Comparison of ENCODE assay signal across 12 cellular contexts in the genomic region with DNA sequence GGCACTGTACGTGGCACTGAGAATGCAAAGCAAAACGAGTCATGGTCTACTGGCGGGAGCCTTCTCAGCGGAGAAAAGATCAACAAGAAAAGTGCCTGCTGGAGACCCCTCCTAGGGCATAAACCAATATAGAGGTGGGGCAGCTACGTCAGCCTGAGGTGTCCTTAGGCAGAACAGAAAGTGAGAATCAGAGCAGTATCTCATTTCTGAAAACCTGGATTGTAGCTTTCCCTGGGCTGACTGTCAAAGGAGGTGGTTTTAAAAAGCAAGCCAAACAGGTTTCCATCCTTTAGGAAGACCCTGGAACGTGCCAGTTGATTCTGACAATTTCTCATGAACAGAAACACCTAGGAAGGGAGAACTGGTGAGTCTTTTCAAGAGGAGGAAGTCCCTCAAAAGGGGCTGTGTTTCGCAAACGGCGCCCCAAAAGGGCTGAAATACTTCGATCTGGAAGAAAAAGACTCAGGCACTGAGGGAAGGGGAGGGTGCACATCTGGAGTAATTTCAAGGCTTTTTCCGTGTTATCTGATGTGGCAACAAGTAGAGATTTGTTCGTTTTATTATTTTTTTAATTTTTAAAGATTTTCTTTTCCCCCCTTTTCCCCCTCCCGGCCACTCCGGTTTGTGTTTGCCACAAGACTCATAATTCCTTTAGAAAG. TPM values are rescaled to one million over a fixed set of nuclear protein-coding genes. Genes with fewer than 3 reads are reported as not detected.
DNase-seq lines count a peak whose midpoint lies in the region; ATAC-seq, FAIRE-seq and TF ChIP-seq lines count a peak whose summit lies in the region.
"Not testable (repeated sequence)": the region's sequence is repeated elsewhere in the genome, so short reads cannot be mapped to it uniquely, and the experiment has no call there.
"Had no signal": no experiment of that assay in that cellular context is flagged by ENCODE, and none has a peak within 500 bp of the region (broad histone marks: within the 10 kb centered on the region; RNA-seq: fewer than 3 reads in every experiment).

No MANE protein-coding gene starts in this region.

- not testable (repeated sequence) for H3K4me1 Mint-ChIP-seq in activated CD8-positive, alpha-beta T cell treated with anti-CD3 and anti-CD28 coated beads, Interleukin-2, amount 10 ng/mL, durations not matched to agents 7 days and 5 days (ENCODE audit: low read depth)

- H3K4me3 Mint-ChIP-seq in activated CD8-positive, alpha-beta T cell treated with anti-CD3 and anti-CD28 coated beads, Interleukin-2, amount 10 ng/mL, durations not matched to agents 7 days and 5 days: peak overlapping the region; percentile 86

- H4K20me1 ChIP-seq in PC-9 (ENCODE audit: insufficient read depth); GM12878 (ENCODE audit: control insufficient read depth, insufficient read depth): not testable (repeated sequence)

- 0% methylated on average over 9 of the region's 14 CpGs for WGBS in GM12878 (ENCODE audit: insufficient coverage, insufficient replicate concordance, low lambda C conversion rate, missing lambda C conversion rate)
- WGBS in esophagus muscularis mucosa: 4% methylated on average over 5 of the region's 14 CpGs

- not testable (repeated sequence) for H3K79me2 ChIP-seq in PC-9 (ENCODE audit: low read depth); GM12878 (ENCODE audit: control insufficient read depth, insufficient read depth, low read length)

- H3K36me3 ChIP-seq in A673 (ENCODE audit: insufficient read depth, low read length, poor library complexity, severe bottlenecking); H7 (replicated peaks; ENCODE audit: control insufficient read depth, insufficient read depth, low read length); PC-9 (ENCODE audit: low read depth); GM12878 (ENCODE audit: control insufficient read depth in 2 of 2, insufficient read depth in 2 of 2, low read length in 1 of 2); esophagus muscularis mucosa; mucosa of rectum (ENCODE audit: control insufficient read depth in 2 of 2, insufficient read depth in 2 of 2, low read length in 2 of 2): not testable (repeated sequence)

- BruUV-seq in A673 (replicated peaks; lab: Mats Ljungman, UMichigan): TSS peak; percentile 35
- BruUV-seq in PC-9 (replicated peaks; lab: Mats Ljungman, UMichigan); GM12878 (replicated peaks; lab: Mats Ljungman, UMichigan): not testable (repeated sequence)

- FAIRE-seq in GM12878 (lab: Jason Lieb, UNC): not testable (repeated sequence)

- H3K9me3 Mint-ChIP-seq in activated CD8-positive, alpha-beta T cell treated with anti-CD3 and anti-CD28 coated beads, Interleukin-2, amount 10 ng/mL, durations not matched to agents 7 days and 5 days (ENCODE audit: insufficient read depth): not testable (repeated sequence)

- H3K9me2 ChIP-seq in PC-9 (ENCODE audit: insufficient read depth): not testable (repeated sequence)

- H3K27ac Mint-ChIP-seq in activated CD8-positive, alpha-beta T cell treated with anti-CD3 and anti-CD28 coated beads, Interleukin-2, amount 10 ng/mL, durations not matched to agents 7 days and 5 days: peak overlapping the region; percentile 93

- DNase-seq in A673 (ENCODE audit: low spot score); H7; PC-9; GM12878 (ENCODE audit: low read depth, low spot score); esophagus muscularis mucosa (ENCODE audit: extremely low spot score): not testable (repeated sequence)
- peak; percentile 43 for DNase-seq in activated CD8-positive, alpha-beta T cell treated with anti-CD3 and anti-CD28 coated beads, Interleukin-2, amount 10 ng/mL, durations not matched to agents 7 days and 5 days
- DNase-seq in stimulated activated CD4-positive, alpha-beta T cell treated with anti-CD3 and anti-CD28 coated beads, Interleukin-1b, Interleukin-23, amount 100 ng/mL, for 48 hours: peak; percentile 4

- RAD21 ChIA-PET in GM12878 (lab: Charles Lee; ENCODE audit: unreplicated experiment): not testable (repeated sequence)

- H3K27me3 ChIP-seq in A673 (replicated peaks; ENCODE audit: insufficient read depth, low read depth, low read length, poor library complexity); H7 (ENCODE audit: control insufficient read depth, insufficient read depth, low read length); PC-9 (ENCODE audit: insufficient read depth, low read depth); GM12878 (replicated peaks in 1 of 2; ENCODE audit: control insufficient read depth in 2 of 2, insufficient read depth in 2 of 2, low read length in 1 of 2); esophagus muscularis mucosa; mucosa of rectum (ENCODE audit: control insufficient read depth in 2 of 2, insufficient read depth in 2 of 2, low read length in 2 of 2): not testable (repeated sequence)

- H3F3A ChIP-seq in PC-9 (ENCODE audit: insufficient read depth, low read depth): not testable (repeated sequence)

- intact Hi-C loops in A673 (cut with micrococcal nuclease; ENCODE audit: unreplicated experiment); PC-9 (cut with micrococcal nuclease; ENCODE audit: unreplicated experiment); GM12878 (cut with micrococcal nuclease; ENCODE audit: unreplicated experiment); esophagus muscularis mucosa (cut with DNase I): not testable (repeated sequence)

- SMC1A ChIA-PET in GM12878 (lab: Charles Lee; ENCODE audit: uncharacterized antibody, unreplicated experiment): not testable (repeated sequence)

- not testable (repeated sequence) for TF ChIP-seq CTCF in A673 (conservative IDR thresholded peaks at IDR 0.05; ENCODE audit: low read depth, low read length); PC-9 (conservative IDR thresholded peaks at IDR 0.05); GM12878 (IDR thresholded peaks at IDR 0.05 in 2 of 3, conservative IDR thresholded peaks at IDR 0.05 in 1 of 3; ENCODE audit: control insufficient read depth in 2 of 3, extremely low read depth in 1 of 3, insufficient read depth in 1 of 3, low read depth in 3 of 3, low read length in 3 of 3); esophagus muscularis mucosa (IDR thresholded peaks at IDR 0.05)

- H3K4me1 ChIP-seq in A673 (ENCODE audit: insufficient read depth, low read length, poor library complexity, severe bottlenecking); PC-9 (replicated peaks; ENCODE audit: insufficient read depth); GM12878 (ENCODE audit: control insufficient read depth, insufficient read depth, low read length); esophagus muscularis mucosa; mucosa of rectum (ENCODE audit: control insufficient read depth in 2 of 2, insufficient read depth in 2 of 2, low read length in 2 of 2): not testable (repeated sequence)

- not testable (repeated sequence) for H3K36me3 Mint-ChIP-seq in activated CD8-positive, alpha-beta T cell treated with anti-CD3 and anti-CD28 coated beads, Interleukin-2, amount 10 ng/mL, durations not matched to agents 7 days and 5 days (ENCODE audit: low read depth)

- not testable (repeated sequence) for ATAC-seq in activated CD8-positive, alpha-beta T cell treated with anti-CD3 and anti-CD28 coated beads, Interleukin-2, amount 10 ng/mL, durations not matched to agents 7 days and 5 days; GM12878

- H3K9ac ChIP-seq in GM12878 (ENCODE audit: control insufficient read depth, insufficient read depth, low read length): peak overlapping the region; percentile 35; the same call in 1 of the 2 replicates
- peak overlapping the region; percentile 20 to 32 for H3K9ac ChIP-seq in mucosa of rectum (ENCODE audit: low read depth in 1 of 2, low read length in 2 of 2)

- H3K4me2 ChIP-seq in PC-9 (peak overlapping the region; percentile 61), GM12878 (ENCODE audit: control insufficient read depth, insufficient read depth) (peak overlapping the region; percentile 25)

- TF ChIP-seq RAD21 in GM12878 (IDR thresholded peaks at IDR 0.05; ENCODE audit: insufficient read depth, low read depth, low read length): not testable (repeated sequence)

- not testable (repeated sequence) for H2AFZ ChIP-seq in PC-9; GM12878 (ENCODE audit: control insufficient read depth, low read depth, low read length)

- H3K27me3 Mint-ChIP-seq in activated CD8-positive, alpha-beta T cell treated with anti-CD3 and anti-CD28 coated beads, Interleukin-2, amount 10 ng/mL, durations not matched to agents 7 days and 5 days (ENCODE audit: low read depth): not testable (repeated sequence)

- TF ChIP-seq POLR2A in GM12878 (IDR thresholded peaks at IDR 0.05; ENCODE audit: low read depth, low read length); esophagus muscularis mucosa (IDR thresholded peaks at IDR 0.05; ENCODE audit: low read depth): not testable (repeated sequence)

- CTCF ChIA-PET in A673 (lab: Charles Lee); PC-9 (lab: Charles Lee); activated CD8-positive, alpha-beta T cell treated with anti-CD3 and anti-CD28 coated beads, Interleukin-2, amount 10 ng/mL, durations not matched to agents 7 days and 5 days (lab: Charles Lee); GM12878 (lab: Yijun Ruan, JAX): not testable (repeated sequence)

- in situ Hi-C loops in GM12878 (cut with MboI): not testable (repeated sequence)

- POLR2A ChIA-PET in A673 (lab: Charles Lee; ENCODE audit: low non-redundant PET); PC-9 (lab: Charles Lee; ENCODE audit: unreplicated experiment); activated CD8-positive, alpha-beta T cell treated with anti-CD3 and anti-CD28 coated beads, Interleukin-2, amount 10 ng/mL, durations not matched to agents 7 days and 5 days (lab: Charles Lee); GM12878 (lab: Charles Lee): not testable (repeated sequence)

- not testable (repeated sequence) for TF ChIP-seq EP300 in GM12878 (IDR thresholded peaks at IDR 0.05; ENCODE audit: borderline replicate concordance in 1 of 2, control insufficient read depth in 1 of 2, low read depth in 2 of 2, low read length in 2 of 2); esophagus muscularis mucosa (IDR thresholded peaks at IDR 0.05)

- H3K9me3 ChIP-seq in A673 (ENCODE audit: low read depth, low read length, poor library complexity, severe bottlenecking); PC-9 (ENCODE audit: insufficient read depth, low read depth); GM12878 (replicated peaks; ENCODE audit: control insufficient read depth, insufficient read depth, low read length); esophagus muscularis mucosa; mucosa of rectum (ENCODE audit: control insufficient read depth in 2 of 2, low read length in 2 of 2): not testable (repeated sequence)

- H3K27ac ChIP-seq in A673 (ENCODE audit: low read depth, low read length, poor library complexity, severe bottlenecking); PC-9; GM12878 (ENCODE audit: control insufficient read depth, insufficient read depth): not testable (repeated sequence)
- H3K27ac ChIP-seq in esophagus muscularis mucosa (replicated peaks in 1 of 4) (peak overlapping the region; percentile 23 to 67 (median 35)), mucosa of rectum (ENCODE audit: low read depth in 2 of 2, low read length in 2 of 2) (peak overlapping the region; percentile 56 to 57)

- H3K4me3 ChIP-seq in A673 (ENCODE audit: low read depth, low read length, poor library complexity, severe bottlenecking): peak overlapping the region; percentile 17
- H3K4me3 ChIP-seq in H7 (ENCODE audit: insufficient read depth, low read depth, low read length): 0 out of 2 replicates have a peak overlapping the region, but pooled peaks have one; percentile 6
- H3K4me3 ChIP-seq in PC-9: peak overlapping the region; percentile 33; the same call in 1 of the 2 replicates
- peak overlapping the region; percentile 57; the same call in 1 of the 2 replicates for H3K4me3 ChIP-seq in GM12878
- peak overlapping the region; percentile 29 to 39 (median 36) for H3K4me3 ChIP-seq in esophagus muscularis mucosa
- H3K4me3 ChIP-seq in mucosa of rectum (ENCODE audit: low read length in 2 of 2): peak overlapping the region in 1 of 2 donors; percentile 59

RNA-seq across cellular contexts. Expression of gene PPIAL4C, which starts 22.5 kb away (rescaled TPM):
- total RNA-seq in A673 (2021): not detected in 2 replicates
- not detected in 2 replicates for total RNA-seq in H7 (2014; rRNA removed; shearing (Covaris generic))
- total RNA-seq in PC-9 (2021): not detected in 2 replicates
- total RNA-seq in activated CD8-positive, alpha-beta T cell treated with anti-CD3 and anti-CD28 coated beads, Interleukin-2, amount 10 ng/mL, durations not matched to agents 7 days and 5 days: 1 to 10 TPM in 1 of 2 experiments, not detected in 1; 1.4 TPM
- total RNA-seq in GM12878 (2013; cell fraction: nucleolus; rRNA removed): not detected in 2 replicates
- total RNA-seq in GM12878 (2014; rRNA removed): not detected in 2 replicates
- total RNA-seq in GM12878 (2014; rRNA removed; fragmentation: Illumina TruSeq; extraction: Trizol): not detected in 2 replicates
- total RNA-seq in GM12878 (2021): 0.62 TPM in 1 of 2 replicates, not detected in the other
- polyA plus RNA-seq in GM12878 (2011; ENCODE audit: low read depth): not detected
- polyA plus RNA-seq in GM12878 (2011; rRNA removed): not detected in 2 replicates
- polyA plus RNA-seq in GM12878 (2011; cell fraction: cytosol; rRNA removed): not detected in 2 replicates
- not detected in 2 replicates for polyA plus RNA-seq in GM12878 (2011; cell fraction: nucleus; rRNA removed)
- not detected in 2 replicates for polyA plus RNA-seq in GM12878 (2012)
- polyA plus RNA-seq in GM12878 (2014; fragmentation: Illumina TruSeq; extraction: Trizol): not detected in 2 replicates
- polyA plus RNA-seq in GM12878 (2014; fragmentation: Nextera tagmentation; extraction: Ambion mirVana): not detected
- polyA plus RNA-seq in GM12878 (2014; rRNA removed): not detected in 2 replicates
- polyA plus RNA-seq in GM12878 (2016; fragmentation: Nextera tagmentation; extraction: Ambion mirVana): under 1 TPM; 0.44 to 0.53 TPM
- polyA minus RNA-seq in GM12878 (2011; rRNA and poly(A)+ RNA removed): not detected in 2 replicates
- polyA minus RNA-seq in GM12878 (2011; cell fraction: cytosol; rRNA and poly(A)+ RNA removed): not detected in 2 replicates
- polyA minus RNA-seq in GM12878 (2011; cell fraction: nucleus; rRNA and poly(A)+ RNA removed): not detected in 2 replicates
- under 1 TPM in 1 of 4 donors, not detected in 3; 0.83 TPM for total RNA-seq in esophagus muscularis mucosa
- total RNA-seq: mesenteric fat pad; posterior vena cava; RPMI7951; T-helper 1 cell treated with Interleukin-12 subunit alpha and Interleukin-12 subunit beta and Interleukin-4 antibody, amounts not matched to agents 30 ng/mL and 1 ng/mL, for 36 hours had no signal
